In the genomic region with DNA sequence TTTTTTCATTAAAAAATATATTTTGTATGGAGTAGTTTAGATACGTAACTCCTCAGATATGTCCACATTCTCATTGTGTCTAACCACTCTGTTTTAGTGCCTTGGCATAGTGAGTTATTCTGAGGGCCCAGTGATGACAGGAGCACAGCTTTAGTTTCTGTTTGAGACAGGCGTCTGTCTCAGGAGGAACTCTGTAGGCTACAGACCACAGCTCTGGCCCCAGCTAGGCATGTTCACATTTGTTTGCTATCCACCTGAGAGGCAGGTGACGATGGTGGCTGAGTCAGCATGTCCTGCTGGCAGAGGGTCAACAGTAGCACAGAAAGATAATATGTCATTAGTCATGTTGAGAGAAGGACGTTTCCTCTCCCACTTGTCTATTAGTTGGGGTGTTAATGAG, we compare ENCODE assay signal across 9 cellular contexts. TPM values are rescaled to one million over a fixed set of nuclear protein-coding genes. Genes with fewer than 3 reads are reported as not detected.
DNase-seq lines count a peak whose midpoint lies in the region; ATAC-seq and TF ChIP-seq lines count a peak whose summit lies in the region.
"Had no signal": no experiment of that assay in that cellular context is flagged by ENCODE, and none has a peak within 500 bp of the region (broad histone marks: within the 10 kb centered on the region; RNA-seq: fewer than 3 reads in every experiment).

No MANE protein-coding gene starts in this region.

- peak; percentile 93 for ATAC-seq in HG03108 (IDR thresholded peaks at IDR 0.05; ENCODE audit: unreplicated experiment)
- ATAC-seq in memory B cell (ENCODE audit: low read depth) = peak; percentile 34

- no peak overlapping the region for H3K4me3 Mint-ChIP-seq in memory B cell
- H3K4me3 Mint-ChIP-seq: neural crest cell had no signal

- H3K4me1 ChIP-seq in cardiac muscle cell (ENCODE audit: low read depth) (peaks cover 9% of the 10 kb centered on the region), right atrium auricular region (peaks cover 0 to 10% of the 10 kb centered on the region in 2 donors), Peyer's patch (peaks cover 0 to 44% (median 0%) of the 10 kb centered on the region in 4 donors)

- H3K4me3 ChIP-seq in cardiac muscle cell = no peak overlapping the region
- no peak overlapping the region for H3K4me3 ChIP-seq in right atrium auricular region
- no peak overlapping the region for H3K4me3 ChIP-seq in Peyer's patch

- H3K36me3 ChIP-seq in cardiac muscle cell = no peaks in the 10 kb centered on the region
- H3K36me3 ChIP-seq in right atrium auricular region = no peaks in the 10 kb centered on the region
- no peaks in the 10 kb centered on the region for H3K36me3 ChIP-seq in Peyer's patch

- H3K36me3 Mint-ChIP-seq in memory B cell = peaks cover 7% of the 10 kb centered on the region

- H3K4me1 Mint-ChIP-seq in memory B cell = peaks cover 31% of the 10 kb centered on the region

- no peak for TF ChIP-seq POLR2A in Peyer's patch (IDR thresholded peaks at IDR 0.05)

- DNase-seq in cardiac muscle cell (ENCODE audit: low read depth in 1 of 2, low spot score in 1 of 2) (peak in 1 of 2 donors; percentile 38), right atrium auricular region (ENCODE audit: low spot score) (no peak), Peyer's patch (peak in 2 of 3 donors; percentile 79 to 88), memory B cell (ENCODE audit: low spot score in 2 of 2) (no peak), cerebellar nuclear complex (lab: John Stamatoyannopoulos, UW) (no peak), midbrain (lab: John Stamatoyannopoulos, UW) (no peak), NCI-H82 treated with DMSO at 0.1 percent for 48 hours (lab: John Stamatoyannopoulos, UW; ENCODE audit: unreplicated experiment) (no peak)

- peaks cover 4% of the 10 kb centered on the region for H3K9me3 Mint-ChIP-seq in memory B cell
- H3K9me3 Mint-ChIP-seq: neural crest cell had no signal

- H3K27me3 Mint-ChIP-seq in memory B cell = no peaks in the 10 kb centered on the region

- H3K27ac ChIP-seq in cardiac muscle cell = peak overlapping the region; percentile 55
- no peak overlapping the region for H3K27ac ChIP-seq in right atrium auricular region
- peak overlapping the region in 3 of 4 donors; percentile 10 to 80 (median 18) for H3K27ac ChIP-seq in Peyer's patch

- TF ChIP-seq CTCF in cardiac muscle cell (IDR thresholded peaks at IDR 0.05; ENCODE audit: low read depth, low read length) (no peak), right atrium auricular region (IDR thresholded peaks at IDR 0.05) (no peak), Peyer's patch (IDR thresholded peaks at IDR 0.05) (no peak)

- H3K27ac Mint-ChIP-seq in memory B cell = no peak overlapping the region

- no peaks in the 10 kb centered on the region for H3K27me3 ChIP-seq in cardiac muscle cell
- no peaks in the 10 kb centered on the region for H3K27me3 ChIP-seq in right atrium auricular region
- H3K27me3 ChIP-seq in Peyer's patch = no peaks in the 10 kb centered on the region

- no peaks in the 10 kb centered on the region for H3K9me3 ChIP-seq in cardiac muscle cell (ENCODE audit: low read depth)
- no peaks in the 10 kb centered on the region for H3K9me3 ChIP-seq in right atrium auricular region
- H3K9me3 ChIP-seq in Peyer's patch = no peaks in the 10 kb centered on the region

RNA-seq across cellular contexts. Expression of gene LRRC1, which starts 16.3 kb away (rescaled TPM):
- total RNA-seq in cardiac muscle cell = 9.1 and 10.0 TPM in 2 replicates
- polyA plus RNA-seq in cardiac muscle cell = 8.9 and 11.4 TPM in 2 replicates
- total RNA-seq in right atrium auricular region = 1 to 10 TPM; 5.3 to 6.1 TPM
- total RNA-seq in Peyer's patch = 10 to 100 TPM; 37.1 to 63.6 (median 49.8) TPM

Comparison
In these comparisons a context has a peak if more than half of its experiments do, and no peak if none do; other contexts are left out.
1. H3K27ac ChIP-seq: peak in cardiac muscle cell (single experiment) and Peyer's patch (3 of 4); none in right atrium auricular region (0 of 2).
2. DNase-seq: peak in Peyer's patch (2 of 3); none in right atrium auricular region (single experiment), memory B cell (0 of 2), cerebellar nuclear complex (0 of 2), midbrain (single experiment) and NCI-H82 treated with DMSO at 0.1 percent for 48 hours (single experiment).